Comparison of ENCODE assay signal across 14 cellular contexts in genomic region chr11:1596576-1597121, GRCh38. TPM values are rescaled to one million over a fixed set of nuclear protein-coding genes. Genes with fewer than 3 reads are reported as not detected.
DNase-seq lines count a peak whose midpoint lies in the region; ATAC-seq, FAIRE-seq and TF ChIP-seq lines count a peak whose summit lies in the region.
"Not testable (repeated sequence)": the region's sequence is repeated elsewhere in the genome, so short reads cannot be mapped to it uniquely, and the experiment has no call there.
"Had no signal": no experiment of that assay in that cellular context is flagged by ENCODE, and none has a peak within 500 bp of the region (broad histone marks: within the 10 kb centered on the region; RNA-seq: fewer than 3 reads in every experiment).

No MANE protein-coding gene starts in this region.

- not testable (repeated sequence) for TF ChIP-seq EP300 in gastroesophageal sphincter (IDR thresholded peaks at IDR 0.05)

- not testable (repeated sequence) for H3K9me3 ChIP-seq in gastroesophageal sphincter; kidney (ENCODE audit: control insufficient read depth in 1 of 2, low read length in 2 of 2); mucosa of rectum (ENCODE audit: control insufficient read depth in 2 of 2, low read length in 2 of 2); small intestine (ENCODE audit: control insufficient read depth, low read depth)

- H3F3A ChIP-seq in GM23338 (replicated peaks; ENCODE audit: low read depth): peaks cover 13% of the 10 kb centered on the region; the same call in 1 of the 2 replicates

- not testable (repeated sequence) for FAIRE-seq in kidney (lab: Jason Lieb, UNC); small intestine (lab: Jason Lieb, UNC)

- peak; percentile 39 for DNase-seq in GM23338 (ENCODE audit: low spot score)
- peak; percentile 65 for DNase-seq in NCI-H748 (lab: John Stamatoyannopoulos, UW; ENCODE audit: unreplicated experiment)
- DNase-seq in cerebellar cortex (ENCODE audit: low spot score): peak; percentile 49
- DNase-seq in kidney: peak; percentile 37
- DNase-seq in small intestine: peak; percentile 68

- not testable (repeated sequence) for TF ChIP-seq CTCF in GM23338 (conservative IDR thresholded peaks at IDR 0.05; ENCODE audit: low read depth in 2 of 2); gastroesophageal sphincter (IDR thresholded peaks at IDR 0.05); kidney (IDR thresholded peaks at IDR 0.05; ENCODE audit: borderline replicate concordance, extremely low read depth, insufficient read depth)

- H3K9me3 Mint-ChIP-seq in GM23338: peaks cover 15% of the 10 kb centered on the region; the same call in 2 of the 3 replicates

- peak overlapping the region; percentile 14; the same call in 2 of the 3 replicates for H3K4me3 Mint-ChIP-seq in GM23338

- H3K4me2 ChIP-seq in GM23338: peak overlapping the region; percentile 70

- not testable (repeated sequence) for H3K27me3 ChIP-seq in GM23338 (ENCODE audit: insufficient read depth); mucosa of rectum (ENCODE audit: control insufficient read depth in 2 of 2, insufficient read depth in 2 of 2, low read length in 2 of 2); small intestine (ENCODE audit: control insufficient read depth in 2 of 2, insufficient read depth in 2 of 2, low read length in 2 of 2)
- H3K27me3 ChIP-seq in gastroesophageal sphincter: peaks cover 71% of the 10 kb centered on the region

- peak; percentile 80 for ATAC-seq in GM23338
- ATAC-seq in gastroesophageal sphincter: peak; percentile 25

- H3K79me2 ChIP-seq in GM23338 (replicated peaks; ENCODE audit: insufficient read depth): not testable (repeated sequence)

- not testable (repeated sequence) for H3K9me2 ChIP-seq in GM23338 (ENCODE audit: insufficient read depth)

- peaks cover 28% of the 10 kb centered on the region for H3K4me1 Mint-ChIP-seq in GM23338

- TF ChIP-seq POLR2A in gastroesophageal sphincter (IDR thresholded peaks at IDR 0.05): not testable (repeated sequence)

- H3K4me1 ChIP-seq in GM23338 (ENCODE audit: insufficient read depth): peaks cover 18% of the 10 kb centered on the region
- H3K4me1 ChIP-seq in gastroesophageal sphincter; kidney (ENCODE audit: control insufficient read depth in 1 of 2, insufficient read depth in 1 of 2, low read depth in 1 of 2, low read length in 2 of 2); small intestine (ENCODE audit: control insufficient read depth in 2 of 2, insufficient read depth in 1 of 2, low read depth in 1 of 2, low read length in 1 of 2): not testable (repeated sequence)
- H3K4me1 ChIP-seq in mucosa of rectum (ENCODE audit: control insufficient read depth in 2 of 2, insufficient read depth in 2 of 2, low read length in 2 of 2): peaks cover 10 to 16% of the 10 kb centered on the region in 2 donors

- H3K27ac Mint-ChIP-seq in GM23338: not testable (repeated sequence)

- H3K27ac ChIP-seq in GM23338 (ENCODE audit: low read depth) (0 out of 2 replicates have a peak overlapping the region, but pooled peaks have one; percentile 57), mucosa of rectum (ENCODE audit: low read depth in 2 of 2, low read length in 2 of 2) (peak overlapping the region; percentile 7 to 37)
- not testable (repeated sequence) for H3K27ac ChIP-seq in gastroesophageal sphincter; kidney (ENCODE audit: low read depth in 2 of 2, low read length in 2 of 2); small intestine (ENCODE audit: low read depth in 1 of 2, low read length in 1 of 2)

- peaks cover 17% of the 10 kb centered on the region for H3K27me3 Mint-ChIP-seq in GM23338 (ENCODE audit: insufficient read depth, low read depth, poor library complexity)

- H3K4me3 ChIP-seq in GM23338: peak overlapping the region; percentile 20; the same call in 1 of the 2 replicates
- not testable (repeated sequence) for H3K4me3 ChIP-seq in gastroesophageal sphincter; kidney (ENCODE audit: low read length in 2 of 2); mucosa of rectum (ENCODE audit: low read length in 2 of 2); small intestine (ENCODE audit: low read depth in 1 of 2, low read length in 2 of 2)

- H3K9ac ChIP-seq in kidney (ENCODE audit: low read length in 2 of 2): not testable (repeated sequence)
- H3K9ac ChIP-seq in mucosa of rectum (ENCODE audit: low read depth in 1 of 2, low read length in 2 of 2): peak overlapping the region in 1 of 2 donors; percentile 53

- H3K36me3 ChIP-seq in GM23338 (ENCODE audit: insufficient read depth); gastroesophageal sphincter; kidney (ENCODE audit: control insufficient read depth in 1 of 2, insufficient read depth in 2 of 2, low read length in 2 of 2); mucosa of rectum (ENCODE audit: control insufficient read depth in 2 of 2, insufficient read depth in 2 of 2, low read length in 2 of 2); small intestine (ENCODE audit: control insufficient read depth in 2 of 2, insufficient read depth in 2 of 2, low read length in 2 of 2): not testable (repeated sequence)

- H4K20me1 ChIP-seq in GM23338 (replicated peaks; ENCODE audit: insufficient read depth): not testable (repeated sequence)

- H2AFZ ChIP-seq in GM23338: peak overlapping the region; percentile 73

- intact Hi-C loops in kidney (cut with DNase I): not testable (repeated sequence)

- 47 to 80% methylated on average over 2 to 5 of the region's 19 CpGs for WGBS in gastroesophageal sphincter (ENCODE audit: low coverage in 1 of 2), 2 donors
- 32 to 53% (median 41%) methylated on average over 19 of the region's 19 CpGs for WGBS in small intestine, 3 donors

- not testable (repeated sequence) for H3K36me3 Mint-ChIP-seq in GM23338 (ENCODE audit: low read depth)

TF ChIP-seq in GM23338, 12 proteins besides CTCF, POLR2A, EP300 and RAD21:
- TF ChIP-seq NANOG (IDR thresholded peaks at IDR 0.05; ENCODE audit: borderline replicate concordance): peak; percentile 24; the same call in 1 of the 2 replicates

RNA-seq across cellular contexts. Expression of gene KRTAP5-2, which starts 1.4 kb away (rescaled TPM):
- not detected in 2 replicates for total RNA-seq in GM23338 (2014; rRNA removed; shearing (Covaris generic))
- polyA plus RNA-seq in GM23338 (2016; fragmentation: Nextera tagmentation; extraction: Ambion mirVana): not detected in 2 replicates
- total RNA-seq in gastroesophageal sphincter: not detected
- not detected for total RNA-seq in kidney
- polyA plus RNA-seq in kidney (ENCODE audit: insufficient read depth, low read depth, low replicate concordance): not detected
- polyA plus RNA-seq in small intestine: under 1 TPM in 1 of 3 donors, not detected in 2; 0.07 TPM
- total RNA-seq: HFFc6, HT1080, LHCN-M2, MCF 10A, OCI-LY7 had no signal
- polyA plus RNA-seq: AG04450; CD4-positive, CD25-positive, alpha-beta regulatory T cell had no signal

RNA-seq across cellular contexts. Expression of gene KRTAP5-1, which starts 11.6 kb away (rescaled TPM):
- not detected in 2 replicates for total RNA-seq in GM23338 (2014; rRNA removed; shearing (Covaris generic))
- polyA plus RNA-seq in GM23338 (2016; fragmentation: Nextera tagmentation; extraction: Ambion mirVana) (not detected in 2 replicates), kidney (ENCODE audit: insufficient read depth, low read depth, low replicate concordance) (not detected), small intestine (not detected)
- total RNA-seq in gastroesophageal sphincter (not detected), kidney (not detected)
- total RNA-seq: CD4-positive, CD25-positive, alpha-beta regulatory T cell; HFFc6; HT1080; LHCN-M2; MCF 10A; OCI-LY7 had no signal
- polyA plus RNA-seq: AG04450; CD4-positive, CD25-positive, alpha-beta regulatory T cell had no signal

RNA-seq across cellular contexts. Expression of gene KRTAP5-3, which starts 11.6 kb away (rescaled TPM):
- not detected in 2 replicates for total RNA-seq in GM23338 (2014; rRNA removed; shearing (Covaris generic))
- polyA plus RNA-seq in GM23338 (2016; fragmentation: Nextera tagmentation; extraction: Ambion mirVana) (not detected in 2 replicates), kidney (ENCODE audit: insufficient read depth, low read depth, low replicate concordance) (not detected), small intestine (not detected)
- total RNA-seq in gastroesophageal sphincter (not detected), kidney (not detected)
- total RNA-seq: CD4-positive, CD25-positive, alpha-beta regulatory T cell; HFFc6; HT1080; LHCN-M2; MCF 10A; OCI-LY7 had no signal
- polyA plus RNA-seq: AG04450; CD4-positive, CD25-positive, alpha-beta regulatory T cell had no signal

RNA-seq across cellular contexts. Expression of gene DUSP8, which starts 24.6 kb away (rescaled TPM):
- total RNA-seq in GM23338 (2014; rRNA removed; shearing (Covaris generic)): 1.1 and 3.3 TPM in 2 replicates
- polyA plus RNA-seq in GM23338 (2016; fragmentation: Nextera tagmentation; extraction: Ambion mirVana): 1.1 TPM in 2 replicates
- total RNA-seq in gastroesophageal sphincter: 1 to 10 TPM; 3.3 to 7.8 (median 4.9) TPM
- total RNA-seq in kidney: 9.1 TPM
- 1.9 TPM for polyA plus RNA-seq in kidney (ENCODE audit: insufficient read depth, low read depth, low replicate concordance)
- 1 to 10 TPM; 3.1 to 8.1 (median 6.0) TPM for polyA plus RNA-seq in small intestine
- total RNA-seq: LHCN-M2, OCI-LY7 had no signal

RNA-seq across cellular contexts. Expression of gene KRTAP5-4, which starts 25.3 kb away (rescaled TPM):
- total RNA-seq in GM23338 (2014; rRNA removed; shearing (Covaris generic)): not detected in 2 replicates
- not detected in 2 replicates for polyA plus RNA-seq in GM23338 (2016; fragmentation: Nextera tagmentation; extraction: Ambion mirVana)
- total RNA-seq in gastroesophageal sphincter: not detected
- total RNA-seq in kidney: not detected
- polyA plus RNA-seq in kidney (ENCODE audit: insufficient read depth, low read depth, low replicate concordance): not detected
- not detected for polyA plus RNA-seq in small intestine
- total RNA-seq: CD4-positive, CD25-positive, alpha-beta regulatory T cell; HFFc6; HT1080; LHCN-M2; MCF 10A; OCI-LY7 had no signal
- polyA plus RNA-seq: AG04450; CD4-positive, CD25-positive, alpha-beta regulatory T cell had no signal
